In the genomic region with DNA sequence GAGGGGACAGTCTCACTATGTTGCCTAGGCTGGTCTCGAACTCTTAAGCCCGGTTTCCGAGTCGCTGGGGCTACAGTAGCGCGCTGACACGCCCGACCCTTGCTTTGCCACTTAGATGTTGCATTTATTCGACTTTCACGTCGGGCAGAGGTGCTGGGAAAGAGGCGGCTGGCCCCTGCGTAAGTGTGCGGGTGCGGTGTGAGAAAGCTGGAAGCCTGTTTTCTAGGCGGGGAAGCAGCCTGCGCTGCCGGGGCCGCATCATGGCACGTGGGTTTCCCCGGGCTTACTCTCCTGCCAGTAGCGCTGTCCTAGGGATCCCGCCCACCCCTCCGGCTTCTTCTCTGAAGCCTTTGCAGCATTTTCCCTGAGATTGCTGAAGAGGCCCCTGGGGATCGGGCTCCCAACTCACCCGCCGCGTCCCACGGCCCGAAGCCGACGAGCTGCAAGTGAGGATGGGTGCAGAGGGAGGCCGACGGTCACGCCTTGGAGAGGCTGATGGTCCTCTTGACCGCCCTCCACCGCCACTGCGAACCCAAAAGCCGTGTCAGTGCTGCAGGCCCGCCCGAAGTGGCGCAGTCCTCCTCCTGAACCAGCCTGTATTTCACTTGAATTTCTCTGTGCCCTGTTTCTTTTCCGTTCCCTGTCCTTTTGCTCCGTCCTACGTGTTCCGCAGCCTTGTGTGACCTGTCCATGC, we compare ENCODE assay signal across 1 cellular context.
TF ChIP-seq lines count a peak whose summit lies in the region.

No MANE protein-coding gene starts in this region.

TF ChIP-seq in endothelial cell of umbilical vein, 7 proteins besides CTCF, POLR2A, EP300 and RAD21:
- TF ChIP-seq JUN (IDR thresholded peaks at IDR 0.05; ENCODE audit: borderline replicate concordance, insufficient read depth, insufficient read length, low read depth) (no peak), EZH2 (IDR thresholded peaks at IDR 0.05; ENCODE audit: borderline replicate concordance, low read depth, low read length, severe bottlenecking) (peak; percentile 23)
- TF ChIP-seq, protein P1, sequence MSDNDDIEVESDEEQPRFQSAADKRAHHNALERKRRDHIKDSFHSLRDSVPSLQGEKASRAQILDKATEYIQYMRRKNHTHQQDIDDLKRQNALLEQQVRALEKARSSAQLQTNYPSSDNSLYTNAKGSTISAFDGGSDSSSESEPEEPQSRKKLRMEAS (IDR thresholded peaks at IDR 0.05; ENCODE audit: insufficient read depth, insufficient read length) = peak; percentile 24
